ENCODE assay signal across 16 cellular contexts in genomic region chr9:79346350-79347020, GRCh38.
A peak's percentile ranks its signal among the peaks of the same experiment; 100 is the strongest.
DNase-seq lines count a peak whose midpoint lies in the region; ATAC-seq, FAIRE-seq and TF ChIP-seq lines count a peak whose summit lies in the region.
"Had no signal": no experiment of that assay in that cellular context is flagged by ENCODE, and none has a peak within 500 bp of the region (broad histone marks: within the 10 kb centered on the region; RNA-seq: fewer than 3 reads in every experiment).

No MANE protein-coding gene starts in this region.

- H3K36me3 ChIP-seq in psoas muscle (ENCODE audit: insufficient read depth in 1 of 2, low read depth in 1 of 2), result no peaks in the 10 kb centered on the region
- H3K36me3 ChIP-seq: HAP-1 had no signal

- H3K4me1 ChIP-seq in A549 (peaks cover 9% of the 10 kb centered on the region; the same call in 1 of the 3 replicates), psoas muscle (no peaks in the 10 kb centered on the region)
- H3K4me1 ChIP-seq: HAP-1 had no signal

- TF ChIP-seq CTCF in A549 (IDR thresholded peaks at IDR 0.05), result no peak
- TF ChIP-seq CTCF in psoas muscle (IDR thresholded peaks at IDR 0.05), result no peak

- peaks cover 0 to 13% (median 0%) of the 10 kb centered on the region in 3 donors for H3K27me3 ChIP-seq in psoas muscle (ENCODE audit: insufficient read depth in 3 of 3, low read length in 2 of 3)

- H3K27ac ChIP-seq in A549 (peak overlapping the region in 1 of 2 experiments; percentile 44; a peak in 1 of 6 replicates), psoas muscle (no peak overlapping the region)
- H3K27ac ChIP-seq: RWPE1 had no signal

- intact Hi-C loops in psoas muscle (cut with DNase I), result no loop called here

- no peak for TF ChIP-seq RAD21 in A549 (conservative IDR thresholded peaks at IDR 0.05 in 1 of 2, IDR thresholded peaks at IDR 0.05 in 1 of 2)

- H3K4me2 ChIP-seq in A549, result peak overlapping the region; percentile 36; the same call in 2 of the 3 replicates

- no peaks in the 10 kb centered on the region for H3K9me3 ChIP-seq in A549
- H3K9me3 ChIP-seq in psoas muscle, result no peaks in the 10 kb centered on the region
- H3K9me3 ChIP-seq: HAP-1 had no signal

- TF ChIP-seq EP300 in A549 (IDR thresholded peaks at IDR 0.05), result no peak

- POLR2A ChIA-PET in A549 (lab: Yijun Ruan, JAX), result no interaction called here

- peak in 1 of 2 experiments; percentile 8 for DNase-seq in A549 (ENCODE audit: low read depth in 1 of 2, low spot score in 1 of 2)
- DNase-seq in H54 (ENCODE audit: insufficient read length, low spot score), result no peak
- DNase-seq in amniotic epithelial cell (ENCODE audit: low read depth), result peak; percentile 38
- DNase-seq in iris pigment epithelial cell (ENCODE audit: low read depth), result peak; percentile 48
- DNase-seq in GM19239 (ENCODE audit: insufficient read length, low spot score), result no peak
- no peak for DNase-seq in psoas muscle
- DNase-seq in DMS53 (lab: John Stamatoyannopoulos, UW), result no peak
- DNase-seq: CD4-positive, CD25-positive, alpha-beta regulatory T cell; NCI-H146; NCI-H2081 treated with DMSO at 0.1 percent for 48 hours; NCI-H345; T-helper 1 cell had no signal

- TF ChIP-seq POLR2A in A549 (IDR thresholded peaks at IDR 0.05; ENCODE audit: low read length) (no peak), H54 (IDR thresholded peaks at IDR 0.05; ENCODE audit: low read depth, low read length) (no peak)

- no peak for FAIRE-seq in A549 (lab: Jason Lieb, UNC)
- peak; percentile 97 for FAIRE-seq in H54 (lab: Jason Lieb, UNC)
- no peak for FAIRE-seq in GM19239 (lab: Jason Lieb, UNC)
- FAIRE-seq: D721Med had no signal

- WGBS in A549 (ENCODE audit: missing lambda C conversion rate), result 24% methylated on average over 3 of the region's 3 CpGs
- WGBS in psoas muscle, 3 donors, result 12 to 21% (median 15%) methylated on average over 3 of the region's 3 CpGs

- CTCF ChIA-PET in A549 (lab: Yijun Ruan, JAX), result no interaction called here

- peak in 1 of 2 experiments; percentile 64; a peak in 2 of 6 replicates for ATAC-seq in A549
- no peak for ATAC-seq in HG02642 (IDR thresholded peaks at IDR 0.05; ENCODE audit: poor library complexity, unreplicated experiment)
- ATAC-seq in psoas muscle, result no peak

- no peak overlapping the region for H3K4me3 ChIP-seq in A549
- H3K4me3 ChIP-seq in psoas muscle, result no peak overlapping the region
- H3K4me3 ChIP-seq: HAP-1 had no signal

TF ChIP-seq in A549, 52 proteins besides CTCF, POLR2A, EP300 and RAD21:
- TF ChIP-seq JUN (IDR thresholded peaks at IDR 0.05) (no peak), MYC (IDR thresholded peaks at IDR 0.05; ENCODE audit: borderline replicate concordance, low read length) (no peak), MAX (IDR thresholded peaks at IDR 0.05) (no peak), CHD2 (IDR thresholded peaks at IDR 0.05; ENCODE audit: low read length, partially characterized antibody) (no peak), CBX8 (IDR thresholded peaks at IDR 0.05) (no peak), HMGXB4 (CRISPR knock-in tag; IDR thresholded peaks at IDR 0.05; ENCODE audit: borderline replicate concordance) (no peak), HDAC2 (IDR thresholded peaks at IDR 0.05) (no peak), RCOR1 (IDR thresholded peaks at IDR 0.05; ENCODE audit: low read depth, low read length) (no peak), ELK1 (IDR thresholded peaks at IDR 0.05; ENCODE audit: low read depth, low read length) (no peak), HOXB5 (CRISPR knock-in tag; IDR thresholded peaks at IDR 0.05) (no peak), ESRRA (IDR thresholded peaks at IDR 0.05; ENCODE audit: borderline replicate concordance, low read length) (no peak), SREBF2 (IDR thresholded peaks at IDR 0.05) (no peak), RFX5 (IDR thresholded peaks at IDR 0.05) (no peak), ZNF302 (CRISPR knock-in tag; IDR thresholded peaks at IDR 0.05) (no peak), BHLHE40 (IDR thresholded peaks at IDR 0.05; ENCODE audit: low read depth, low read length) (no peak), JUNB (IDR thresholded peaks at IDR 0.05) (no peak), ATOH8 (CRISPR knock-in tag; IDR thresholded peaks at IDR 0.05; ENCODE audit: low read depth) (no peak)

Comparison
In these comparisons a context has a peak if more than half of its experiments do, and no peak if none do; other contexts are left out.
1. DNase-seq: peak in amniotic epithelial cell (single experiment) and iris pigment epithelial cell (single experiment); none in H54 (single experiment), GM19239 (single experiment), psoas muscle (0 of 2) and DMS53 (single experiment).